Comparison of ENCODE assay signal across 1 cellular context in the genomic region with DNA sequence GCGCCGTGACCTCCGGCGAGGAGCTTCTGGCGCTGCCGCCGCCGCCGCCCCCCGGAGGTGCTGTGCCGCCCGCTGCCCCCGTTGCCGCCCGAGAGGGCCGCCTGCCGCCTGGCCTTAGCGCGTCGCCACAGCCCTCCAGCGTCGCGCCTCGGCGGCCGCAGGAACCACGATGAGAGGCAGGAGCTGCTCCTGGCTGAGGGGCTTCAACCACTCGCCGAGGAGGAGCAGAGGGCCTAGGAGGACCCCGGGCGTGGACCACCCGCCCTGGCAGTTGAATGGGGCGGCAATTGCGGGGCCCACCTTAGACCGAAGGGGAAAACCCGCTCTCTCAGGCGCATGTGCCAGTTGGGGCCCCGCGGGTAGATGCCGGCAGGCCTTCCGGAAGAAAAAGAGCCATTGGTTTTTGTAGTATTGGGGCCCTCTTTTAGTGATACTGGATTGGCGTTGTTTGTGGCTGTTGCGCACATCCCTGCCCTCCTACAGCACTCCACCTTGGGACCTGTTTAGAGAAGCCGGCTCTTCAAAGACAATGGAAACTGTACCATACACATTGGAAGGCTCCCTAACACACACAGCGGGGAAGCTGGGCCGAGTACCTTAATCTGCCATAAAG.
A peak's percentile ranks its signal among the peaks of the same experiment; 100 is the strongest.
TF ChIP-seq lines count a peak whose summit lies in the region.

No MANE protein-coding gene starts in this region.

TF ChIP-seq in GM12878, 131 proteins besides CTCF, POLR2A, EP300 and RAD21:
- TF ChIP-seq, protein P1, sequence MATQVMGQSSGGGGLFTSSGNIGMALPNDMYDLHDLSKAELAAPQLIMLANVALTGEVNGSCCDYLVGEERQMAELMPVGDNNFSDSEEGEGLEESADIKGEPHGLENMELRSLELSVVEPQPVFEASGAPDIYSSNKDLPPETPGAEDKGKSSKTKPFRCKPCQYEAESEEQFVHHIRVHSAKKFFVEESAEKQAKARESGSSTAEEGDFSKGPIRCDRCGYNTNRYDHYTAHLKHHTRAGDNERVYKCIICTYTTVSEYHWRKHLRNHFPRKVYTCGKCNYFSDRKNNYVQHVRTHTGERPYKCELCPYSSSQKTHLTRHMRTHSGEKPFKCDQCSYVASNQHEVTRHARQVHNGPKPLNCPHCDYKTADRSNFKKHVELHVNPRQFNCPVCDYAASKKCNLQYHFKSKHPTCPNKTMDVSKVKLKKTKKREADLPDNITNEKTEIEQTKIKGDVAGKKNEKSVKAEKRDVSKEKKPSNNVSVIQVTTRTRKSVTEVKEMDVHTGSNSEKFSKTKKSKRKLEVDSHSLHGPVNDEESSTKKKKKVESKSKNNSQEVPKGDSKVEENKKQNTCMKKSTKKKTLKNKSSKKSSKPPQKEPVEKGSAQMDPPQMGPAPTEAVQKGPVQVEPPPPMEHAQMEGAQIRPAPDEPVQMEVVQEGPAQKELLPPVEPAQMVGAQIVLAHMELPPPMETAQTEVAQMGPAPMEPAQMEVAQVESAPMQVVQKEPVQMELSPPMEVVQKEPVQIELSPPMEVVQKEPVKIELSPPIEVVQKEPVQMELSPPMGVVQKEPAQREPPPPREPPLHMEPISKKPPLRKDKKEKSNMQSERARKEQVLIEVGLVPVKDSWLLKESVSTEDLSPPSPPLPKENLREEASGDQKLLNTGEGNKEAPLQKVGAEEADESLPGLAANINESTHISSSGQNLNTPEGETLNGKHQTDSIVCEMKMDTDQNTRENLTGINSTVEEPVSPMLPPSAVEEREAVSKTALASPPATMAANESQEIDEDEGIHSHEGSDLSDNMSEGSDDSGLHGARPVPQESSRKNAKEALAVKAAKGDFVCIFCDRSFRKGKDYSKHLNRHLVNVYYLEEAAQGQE (IDR thresholded peaks at IDR 0.05; ENCODE audit: low read depth, low read length), result no peak
- TF ChIP-seq, protein P2, sequence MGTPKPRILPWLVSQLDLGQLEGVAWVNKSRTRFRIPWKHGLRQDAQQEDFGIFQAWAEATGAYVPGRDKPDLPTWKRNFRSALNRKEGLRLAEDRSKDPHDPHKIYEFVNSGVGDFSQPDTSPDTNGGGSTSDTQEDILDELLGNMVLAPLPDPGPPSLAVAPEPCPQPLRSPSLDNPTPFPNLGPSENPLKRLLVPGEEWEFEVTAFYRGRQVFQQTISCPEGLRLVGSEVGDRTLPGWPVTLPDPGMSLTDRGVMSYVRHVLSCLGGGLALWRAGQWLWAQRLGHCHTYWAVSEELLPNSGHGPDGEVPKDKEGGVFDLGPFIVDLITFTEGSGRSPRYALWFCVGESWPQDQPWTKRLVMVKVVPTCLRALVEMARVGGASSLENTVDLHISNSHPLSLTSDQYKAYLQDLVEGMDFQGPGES (IDR thresholded peaks at IDR 0.05), result no peak
- TF ChIP-seq, protein P3, sequence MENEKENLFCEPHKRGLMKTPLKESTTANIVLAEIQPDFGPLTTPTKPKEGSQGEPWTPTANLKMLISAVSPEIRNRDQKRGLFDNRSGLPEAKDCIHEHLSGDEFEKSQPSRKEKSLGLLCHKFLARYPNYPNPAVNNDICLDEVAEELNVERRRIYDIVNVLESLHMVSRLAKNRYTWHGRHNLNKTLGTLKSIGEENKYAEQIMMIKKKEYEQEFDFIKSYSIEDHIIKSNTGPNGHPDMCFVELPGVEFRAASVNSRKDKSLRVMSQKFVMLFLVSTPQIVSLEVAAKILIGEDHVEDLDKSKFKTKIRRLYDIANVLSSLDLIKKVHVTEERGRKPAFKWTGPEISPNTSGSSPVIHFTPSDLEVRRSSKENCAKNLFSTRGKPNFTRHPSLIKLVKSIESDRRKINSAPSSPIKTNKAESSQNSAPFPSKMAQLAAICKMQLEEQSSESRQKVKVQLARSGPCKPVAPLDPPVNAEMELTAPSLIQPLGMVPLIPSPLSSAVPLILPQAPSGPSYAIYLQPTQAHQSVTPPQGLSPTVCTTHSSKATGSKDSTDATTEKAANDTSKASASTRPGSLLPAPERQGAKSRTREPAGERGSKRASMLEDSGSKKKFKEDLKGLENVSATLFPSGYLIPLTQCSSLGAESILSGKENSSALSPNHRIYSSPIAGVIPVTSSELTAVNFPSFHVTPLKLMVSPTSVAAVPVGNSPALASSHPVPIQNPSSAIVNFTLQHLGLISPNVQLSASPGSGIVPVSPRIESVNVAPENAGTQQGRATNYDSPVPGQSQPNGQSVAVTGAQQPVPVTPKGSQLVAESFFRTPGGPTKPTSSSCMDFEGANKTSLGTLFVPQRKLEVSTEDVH (IDR thresholded peaks at IDR 0.05; ENCODE audit: low read depth, partially characterized antibody), result no peak
- TF ChIP-seq EZH2 (IDR thresholded peaks at IDR 0.05; ENCODE audit: borderline replicate concordance, control insufficient read depth, low read depth, low read length), result 0 out of 2 replicates have a peak, but pooled peaks have one; percentile 36
TF ChIP-seq in GM12878: peak in this region for 1.
